ENCODE assay signal across 14 cellular contexts in the genomic region with DNA sequence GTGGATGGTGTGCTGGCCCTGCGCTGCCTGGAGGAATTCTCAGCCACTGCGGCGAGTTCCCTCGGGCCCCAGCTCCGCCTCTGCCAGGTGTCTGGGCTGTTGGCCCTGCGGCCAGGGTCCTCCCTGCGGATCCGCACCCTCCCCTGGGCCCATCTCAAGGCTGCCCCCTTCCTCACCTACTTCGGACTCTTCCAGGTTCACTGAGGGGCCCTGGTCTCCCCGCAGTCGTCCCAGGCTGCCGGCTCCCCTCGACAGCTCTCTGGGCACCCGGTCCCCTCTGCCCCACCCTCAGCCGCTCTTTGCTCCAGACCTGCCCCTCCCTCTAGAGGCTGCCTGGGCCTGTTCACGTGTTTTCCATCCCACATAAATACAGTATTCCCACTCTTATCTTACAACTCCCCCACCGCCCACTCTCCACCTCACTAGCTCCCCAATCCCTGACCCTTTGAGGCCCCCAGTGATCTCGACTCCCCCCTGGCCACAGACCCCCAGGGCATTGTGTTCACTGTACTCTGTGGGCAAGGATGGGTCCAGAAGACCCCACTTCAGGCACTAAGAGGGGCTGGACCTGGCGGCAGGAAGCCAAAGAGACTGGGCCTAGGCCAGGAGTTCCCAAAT. TPM values are rescaled to one million over a fixed set of nuclear protein-coding genes. Genes with fewer than 3 reads are reported as not detected.
DNase-seq lines count a peak whose midpoint lies in the region; ATAC-seq and TF ChIP-seq lines count a peak whose summit lies in the region.
"Had no signal": no experiment of that assay in that cellular context is flagged by ENCODE, and none has a peak within 500 bp of the region (broad histone marks: within the 10 kb centered on the region; RNA-seq: fewer than 3 reads in every experiment).

No MANE protein-coding gene starts in this region.

- H3K27me3 Mint-ChIP-seq in endothelial cell (ENCODE audit: unreplicated experiment) (peaks cover 13% of the 10 kb centered on the region), nephron (ENCODE audit: low read depth) (no peaks in the 10 kb centered on the region)
- H3K27me3 Mint-ChIP-seq: activated naive CD8-positive, alpha-beta T cell; T-cell had no signal

- no peak for ATAC-seq in heart left ventricle
- ATAC-seq in left cardiac atrium, result no peak
- ATAC-seq in upper lobe of right lung, result no peak
- ATAC-seq in GM21360 (IDR thresholded peaks at IDR 0.05; ENCODE audit: unreplicated experiment), result no peak
- ATAC-seq in HG03159 (IDR thresholded peaks at IDR 0.05; ENCODE audit: unreplicated experiment), result no peak
- ATAC-seq: A549, T-cell had no signal

- peak overlapping the region; percentile 67 for H3K4me3 Mint-ChIP-seq in endothelial cell (ENCODE audit: unreplicated experiment)
- H3K4me3 Mint-ChIP-seq in nephron, result peak overlapping the region in 1 of 3 experiments; percentile 17

- no peak for TF ChIP-seq POLR2A in heart left ventricle (IDR thresholded peaks at IDR 0.05)

- H3K4me1 ChIP-seq in heart left ventricle (peaks cover 11 to 66% (median 41%) of the 10 kb centered on the region in 12 donors), upper lobe of right lung (peaks cover 45% of the 10 kb centered on the region)

- H3K36me3 ChIP-seq in heart left ventricle (peaks cover 0 to 9% (median 0%) of the 10 kb centered on the region in 9 donors), upper lobe of right lung (no peaks in the 10 kb centered on the region)

- H3K36me3 Mint-ChIP-seq in endothelial cell (ENCODE audit: low read depth, unreplicated experiment), result no peaks in the 10 kb centered on the region
- peaks cover 4% of the 10 kb centered on the region for H3K36me3 Mint-ChIP-seq in nephron (ENCODE audit: low read depth)
- H3K36me3 Mint-ChIP-seq: activated naive CD8-positive, alpha-beta T cell had no signal

- WGBS in heart left ventricle, 4 donors, result 65 to 68% (median 67%) methylated on average over 18 to 19 of the region's 19 CpGs

- H3K27ac ChIP-seq in heart left ventricle (peak overlapping the region; percentile 86 to 98 (median 94)), upper lobe of right lung (peak overlapping the region; percentile 96)

- H3K9me3 Mint-ChIP-seq in endothelial cell (ENCODE audit: unreplicated experiment) (no peaks in the 10 kb centered on the region), nephron (no peaks in the 10 kb centered on the region)
- H3K9me3 Mint-ChIP-seq: T-cell had no signal

- DNase-seq in heart left ventricle (no peak), left cardiac atrium (no peak), endothelial cell (ENCODE audit: low spot score) (no peak), upper lobe of right lung (peak; percentile 65), NCI-H82 treated with DMSO at 0.1 percent for 48 hours (lab: John Stamatoyannopoulos, UW; ENCODE audit: unreplicated experiment) (no peak)
- DNase-seq: NCI-H1048, NCI-H748 treated with DMSO at 0.1 percent for 48 hours, retina had no signal

- H3K27ac Mint-ChIP-seq in endothelial cell (ENCODE audit: unreplicated experiment) (no peak overlapping the region), nephron (peak overlapping the region; percentile 96 to 100 (median 100))

- H3K27me3 ChIP-seq in heart left ventricle (no peaks in the 10 kb centered on the region), upper lobe of right lung (no peaks in the 10 kb centered on the region)

- intact Hi-C loops in heart left ventricle (cut with DNase I) (loop anchor here in 4 of 10 donors (5.0 to 10.0 kb wide), 5 partner anchors 40 to 205 kb away; partner anchors contain the start of genes KCTD11 (in 2 of the 4) and TMEM95 (in 2 of the 4)), left cardiac atrium (cut with DNase I) (loop anchor here in 1 of 2 donors (5.0 kb wide), 1 partner anchor 45 kb away; no protein-coding TSS in a partner anchor), upper lobe of right lung (cut with DNase I) (no loop called here)

- no peaks in the 10 kb centered on the region for H3K9me3 ChIP-seq in heart left ventricle
- H3K9me3 ChIP-seq in upper lobe of right lung, result no peaks in the 10 kb centered on the region
- H3K9me3 ChIP-seq: A549 had no signal

- peak overlapping the region in 7 of 12 donors; percentile 25 to 98 (median 93) for H3K4me3 ChIP-seq in heart left ventricle
- H3K4me3 ChIP-seq in upper lobe of right lung, result no peak overlapping the region
- H3K4me3 ChIP-seq: A549 had no signal

- TF ChIP-seq CTCF in heart left ventricle (IDR thresholded peaks at IDR 0.05) (no peak), endothelial cell (IDR thresholded peaks at IDR 0.05; ENCODE audit: unreplicated experiment) (no peak), nephron (IDR thresholded peaks at IDR 0.05; ENCODE audit: unreplicated experiment in 3 of 3) (no peak), upper lobe of right lung (IDR thresholded peaks at IDR 0.05) (no peak)

- H3K4me1 Mint-ChIP-seq in endothelial cell (ENCODE audit: unreplicated experiment) (peaks cover 38% of the 10 kb centered on the region), nephron (peaks cover 49% of the 10 kb centered on the region)

RNA-seq across cellular contexts. Expression of gene TNFSF13, which starts 1.3 kb away (rescaled TPM):
- total RNA-seq in heart left ventricle, result 10 to 100 TPM in 3 of 9 donors, 1 to 10 TPM in 6; 3.7 to 43.0 (median 6.4) TPM
- polyA plus RNA-seq in heart left ventricle, result 1 to 10 TPM; 6.9 to 7.1 TPM
- total RNA-seq in left cardiac atrium, result 10 to 100 TPM; 15.0 to 25.5 TPM
- total RNA-seq in endothelial cell (ENCODE audit: unreplicated experiment), result 5.6 TPM
- total RNA-seq in upper lobe of right lung, result 101 TPM

RNA-seq across cellular contexts. Expression of gene SENP3, which starts 4.5 kb away (rescaled TPM):
- 10 to 100 TPM; 26.4 to 59.5 (median 28.9) TPM for total RNA-seq in heart left ventricle
- polyA plus RNA-seq in heart left ventricle, result 10 to 100 TPM; 29.1 to 65.5 TPM
- 10 to 100 TPM; 27.2 to 30.5 TPM for total RNA-seq in left cardiac atrium
- total RNA-seq in endothelial cell (ENCODE audit: unreplicated experiment), result 57.8 TPM
- total RNA-seq in upper lobe of right lung, result 57.6 TPM

RNA-seq across cellular contexts. Expression of gene TNFSF12, which starts 8.4 kb away (rescaled TPM):
- total RNA-seq in heart left ventricle (10 to 100 TPM; 20.3 to 49.5 (median 35.1) TPM), left cardiac atrium (10 to 100 TPM; 31.0 to 47.6 TPM), endothelial cell (ENCODE audit: unreplicated experiment) (16.3 TPM), upper lobe of right lung (75.7 TPM)
- polyA plus RNA-seq in heart left ventricle, result 10 to 100 TPM; 19.6 to 36.8 TPM

RNA-seq across cellular contexts. Expression of gene CD68, which starts 22.2 kb away (rescaled TPM):
- total RNA-seq in heart left ventricle, result 100 to 1,000 TPM in 2 of 9 donors, 10 to 100 TPM in 6, 1 to 10 TPM in 1; 9.9 to 324 (median 22.5) TPM
- 10 to 100 TPM; 11.3 to 46.7 TPM for polyA plus RNA-seq in heart left ventricle
- total RNA-seq in left cardiac atrium, result 10 to 100 TPM; 55.5 to 87.3 TPM
- total RNA-seq in endothelial cell (ENCODE audit: unreplicated experiment), result 1.6 TPM
- 398 TPM for total RNA-seq in upper lobe of right lung

RNA-seq across cellular contexts. Expression of gene MPDU1, which starts 26.4 kb away (rescaled TPM):
- total RNA-seq in heart left ventricle (10 to 100 TPM; 18.4 to 90.1 (median 25.4) TPM), left cardiac atrium (10 to 100 TPM; 30.5 to 35.0 TPM), endothelial cell (ENCODE audit: unreplicated experiment) (51.8 TPM), upper lobe of right lung (58.2 TPM)
- 100 to 1,000 TPM in 1 of 2 donors, 10 to 100 TPM in 1; 33.3 to 106 TPM for polyA plus RNA-seq in heart left ventricle
